9 cellular contexts compared by ENCODE assay signal in genomic region chr11:1854132-1854948, GRCh38. TPM values are rescaled to one million over a fixed set of nuclear protein-coding genes. Genes with fewer than 3 reads are reported as not detected.
DNase-seq lines count a peak whose midpoint lies in the region; ATAC-seq, FAIRE-seq and TF ChIP-seq lines count a peak whose summit lies in the region.
"Had no signal": no experiment of that assay in that cellular context is flagged by ENCODE, and none has a peak within 500 bp of the region (broad histone marks: within the 10 kb centered on the region; RNA-seq: fewer than 3 reads in every experiment).

No MANE protein-coding gene starts in this region.

- POLR2A ChIA-PET in A673 (lab: Charles Lee; ENCODE audit: low non-redundant PET) = no interaction called here

- TF ChIP-seq CTCF in Loucy (conservative IDR thresholded peaks at IDR 0.05; ENCODE audit: low read length) (no peak), neutrophil (IDR thresholded peaks at IDR 0.05) (no peak), A673 (conservative IDR thresholded peaks at IDR 0.05; ENCODE audit: low read depth, low read length) (no peak)

- H3K4me3 ChIP-seq in Loucy (ENCODE audit: low read length, poor library complexity, severe bottlenecking) (peak overlapping the region; percentile 78), neutrophil (ENCODE audit: low read depth in 1 of 2, low read length in 1 of 2) (peak overlapping the region; percentile 81 to 100), A673 (ENCODE audit: low read depth, low read length, poor library complexity, severe bottlenecking) (no peak overlapping the region)
- H3K4me3 ChIP-seq: GM23338 had no signal

- no peaks in the 10 kb centered on the region for H3F3A ChIP-seq in Loucy (ENCODE audit: low read depth)

- BruUV-seq in A673 (replicated peaks; lab: Mats Ljungman, UMichigan) = no TSS peak

- DNase-seq in GM18507 (ENCODE audit: extremely low spot score, insufficient read length, low read depth) (peak; percentile 64), NK-92 (lab: John Stamatoyannopoulos, UW; ENCODE audit: unreplicated experiment) (no peak), ACHN (no peak), AG20443 (ENCODE audit: low spot score) (no peak), A673 (ENCODE audit: low spot score) (no peak)

- no peaks in the 10 kb centered on the region for H3K27me3 ChIP-seq in Loucy (ENCODE audit: insufficient read depth, low read length, poor library complexity, severe bottlenecking)
- no peaks in the 10 kb centered on the region for H3K27me3 ChIP-seq in neutrophil
- no peaks in the 10 kb centered on the region for H3K27me3 ChIP-seq in A673 (replicated peaks; ENCODE audit: insufficient read depth, low read depth, low read length, poor library complexity)

- H3K9ac ChIP-seq in Loucy (ENCODE audit: low read depth, low read length, poor library complexity, severe bottlenecking) = peak overlapping the region; percentile 91

- in situ Hi-C loops in ACHN (cut with HindIII; ENCODE audit: low pct_ligation_motif_present, low pct_unique_long_range_greater_than_20kb, low sequenced_read_pairs) = no loop called here

- peaks cover 7% of the 10 kb centered on the region for H4K20me1 ChIP-seq in Loucy (ENCODE audit: insufficient read depth, low read length, poor library complexity, severe bottlenecking)

- no peaks in the 10 kb centered on the region for H3K9me3 ChIP-seq in Loucy (ENCODE audit: insufficient read depth, low read depth, low read length)
- H3K9me3 ChIP-seq in neutrophil = no peaks in the 10 kb centered on the region
- no peaks in the 10 kb centered on the region for H3K9me3 ChIP-seq in A673 (ENCODE audit: low read depth, low read length, poor library complexity, severe bottlenecking)

- H2AFZ ChIP-seq in Loucy (ENCODE audit: low read length) = no peak overlapping the region
- H2AFZ ChIP-seq: GM23338 had no signal

- no peak for FAIRE-seq in GM18507 (lab: Jason Lieb, UNC)

- H3K79me2 ChIP-seq in Loucy (ENCODE audit: insufficient read depth, low read length) = peaks cover 57% of the 10 kb centered on the region; the same call in 1 of the 2 replicates

- ATAC-seq in GM21619 (IDR thresholded peaks at IDR 0.05; ENCODE audit: unreplicated experiment) = peak; percentile 29
- ATAC-seq: GM23338 had no signal

- H3K4me1 ChIP-seq in Loucy (ENCODE audit: insufficient read depth, low read length, poor library complexity, severe bottlenecking) (peaks cover 10% of the 10 kb centered on the region), neutrophil (ENCODE audit: control insufficient read depth in 1 of 2, insufficient read depth in 1 of 2, low read depth in 1 of 2, low read length in 1 of 2) (peaks cover 85 to 91% of the 10 kb centered on the region in 2 experiments), A673 (ENCODE audit: insufficient read depth, low read length, poor library complexity, severe bottlenecking) (no peaks in the 10 kb centered on the region)

- no peaks in the 10 kb centered on the region for H3K9me2 ChIP-seq in Loucy (replicated peaks; ENCODE audit: low read depth, low read length)

- peak overlapping the region; percentile 72 for H3K4me2 ChIP-seq in Loucy (ENCODE audit: low read depth, low read length, poor library complexity, severe bottlenecking)
- H3K4me2 ChIP-seq: GM23338 had no signal

- H3K36me3 ChIP-seq in Loucy (ENCODE audit: insufficient read depth, low read length) (no peaks in the 10 kb centered on the region), neutrophil (peaks cover 52% of the 10 kb centered on the region), A673 (ENCODE audit: insufficient read depth, low read length, poor library complexity, severe bottlenecking) (no peaks in the 10 kb centered on the region)

- H3K27ac ChIP-seq in neutrophil (peak overlapping the region; percentile 100), A673 (ENCODE audit: low read depth, low read length, poor library complexity, severe bottlenecking) (no peak overlapping the region)

- intact Hi-C loops in A673 (cut with micrococcal nuclease; ENCODE audit: unreplicated experiment) = no loop called here

- CTCF ChIA-PET in A673 (lab: Charles Lee) = no interaction called here

RNA-seq across cellular contexts. Expression of gene LSP1, which starts 1.5 kb away (rescaled TPM):
- total RNA-seq in A673 (2021) = not detected in 2 replicates
- total RNA-seq: GM23338 had no signal

RNA-seq across cellular contexts. Expression of gene TNNI2, which starts 15.6 kb away (rescaled TPM):
- not detected in 2 replicates for total RNA-seq in A673 (2021)
- total RNA-seq: GM23338 had no signal

RNA-seq across cellular contexts. Expression of gene SYT8, which starts 19.6 kb away (rescaled TPM):
- total RNA-seq in A673 (2021) = not detected in 2 replicates
- total RNA-seq: GM23338 had no signal

RNA-seq across cellular contexts. Expression of gene PRR33, which starts 37.4 kb away (rescaled TPM):
- not detected in 2 replicates for total RNA-seq in A673 (2021)
- total RNA-seq: GM23338 had no signal
